8 cellular contexts compared by ENCODE assay signal in the genomic region with DNA sequence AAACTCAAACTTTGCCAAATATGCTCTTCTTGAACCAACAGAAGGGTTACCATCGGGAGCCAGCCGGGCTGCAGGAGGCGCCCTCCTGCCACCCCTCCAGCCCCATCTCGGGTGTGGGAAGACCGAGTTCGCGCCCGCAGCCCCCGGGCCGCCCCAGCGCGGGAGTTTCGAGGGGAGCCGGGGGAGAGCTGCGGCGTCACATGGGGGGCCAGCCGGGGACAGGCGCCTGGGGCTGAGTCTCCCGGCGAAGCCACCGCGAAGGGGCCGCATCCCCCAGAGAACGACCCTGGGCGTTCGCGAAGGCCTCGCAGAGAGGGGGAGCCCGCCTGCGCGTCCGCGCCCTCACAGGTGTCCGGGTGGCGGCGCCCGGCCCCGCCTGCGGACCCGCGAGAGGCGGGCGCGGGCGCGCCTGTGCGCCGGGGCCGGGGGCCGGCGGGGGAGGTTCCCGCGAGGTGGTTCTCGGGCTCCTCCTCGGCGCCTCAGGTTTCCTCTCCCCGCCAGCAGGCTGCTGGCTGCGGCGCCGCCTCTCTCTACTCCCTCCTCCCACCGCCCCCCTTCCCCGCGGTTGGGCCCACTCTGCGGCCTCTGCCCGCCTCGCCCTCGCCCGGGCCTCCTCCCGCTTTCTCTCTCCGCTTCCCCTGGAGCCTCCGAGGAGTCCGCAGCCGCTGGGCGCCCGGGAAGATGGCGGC.
DNase-seq lines count a peak whose midpoint lies in the region; ATAC-seq lines count a peak whose summit lies in the region.

A gene with protein sequence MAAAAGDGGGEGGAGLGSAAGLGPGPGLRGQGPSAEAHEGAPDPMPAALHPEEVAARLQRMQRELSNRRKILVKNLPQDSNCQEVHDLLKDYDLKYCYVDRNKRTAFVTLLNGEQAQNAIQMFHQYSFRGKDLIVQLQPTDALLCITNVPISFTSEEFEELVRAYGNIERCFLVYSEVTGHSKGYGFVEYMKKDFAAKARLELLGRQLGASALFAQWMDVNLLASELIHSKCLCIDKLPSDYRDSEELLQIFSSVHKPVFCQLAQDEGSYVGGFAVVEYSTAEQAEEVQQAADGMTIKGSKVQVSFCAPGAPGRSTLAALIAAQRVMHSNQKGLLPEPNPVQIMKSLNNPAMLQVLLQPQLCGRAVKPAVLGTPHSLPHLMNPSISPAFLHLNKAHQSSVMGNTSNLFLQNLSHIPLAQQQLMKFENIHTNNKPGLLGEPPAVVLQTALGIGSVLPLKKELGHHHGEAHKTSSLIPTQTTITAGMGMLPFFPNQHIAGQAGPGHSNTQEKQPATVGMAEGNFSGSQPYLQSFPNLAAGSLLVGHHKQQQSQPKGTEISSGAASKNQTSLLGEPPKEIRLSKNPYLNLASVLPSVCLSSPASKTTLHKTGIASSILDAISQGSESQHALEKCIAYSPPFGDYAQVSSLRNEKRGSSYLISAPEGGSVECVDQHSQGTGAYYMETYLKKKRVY (plus strand): TSS at position 584 of the 689 bp plus-strand sequence. CDS start 98 bp downstream, at position 682.

- DNase-seq in GM03348 (ENCODE audit: low spot score) (peak; percentile 82), NCI-H526 (lab: John Stamatoyannopoulos, UW) (peak; percentile 51 to 87), memory B cell (ENCODE audit: low spot score in 2 of 2) (peak; percentile 50 to 53)
- peak; percentile 81 for DNase-seq in activated CD8-positive, alpha-beta memory T cell treated with anti-CD3 and anti-CD28 coated beads for 24 hours
- peak; percentile 54 to 59 (median 54) for DNase-seq in effector memory CD8-positive, alpha-beta T cell
- peak; percentile 29 for DNase-seq in stimulated activated CD8-positive, alpha-beta memory T cell treated with anti-CD3 and anti-CD28 coated beads, Interleukin-15, amount 100 ng/mL, for 24 hours (ENCODE audit: low read depth)

- no peaks in the 10 kb centered on the region for H3K27me3 Mint-ChIP-seq in effector memory CD8-positive, alpha-beta T cell
- H3K27me3 Mint-ChIP-seq in memory B cell: no peaks in the 10 kb centered on the region

- peaks cover 7 to 20% of the 10 kb centered on the region in 2 donors for H3K4me1 Mint-ChIP-seq in effector memory CD8-positive, alpha-beta T cell (ENCODE audit: low read depth in 2 of 2)
- H3K4me1 Mint-ChIP-seq in memory B cell: peaks cover 17% of the 10 kb centered on the region

- peak within 1 kb of the TSS; percentile 78 to 82 for H3K27ac Mint-ChIP-seq in effector memory CD8-positive, alpha-beta T cell
- H3K27ac Mint-ChIP-seq in memory B cell: peak within 1 kb of the TSS; percentile 46

- H3K36me3 Mint-ChIP-seq in effector memory CD8-positive, alpha-beta T cell (ENCODE audit: insufficient read depth): peaks cover 8% of the 10 kb centered on the region
- H3K36me3 Mint-ChIP-seq in memory B cell: no peaks in the 10 kb centered on the region

- peak within 1 kb of the TSS; percentile 80 to 89 for H3K4me3 Mint-ChIP-seq in effector memory CD8-positive, alpha-beta T cell
- peak within 1 kb of the TSS; percentile 88 for H3K4me3 Mint-ChIP-seq in memory B cell

- ATAC-seq in HG02970 (IDR thresholded peaks at IDR 0.05; ENCODE audit: low FRiP score, unreplicated experiment) (peak; percentile 53), memory B cell (ENCODE audit: low read depth) (peak; percentile 75), HG03196 (IDR thresholded peaks at IDR 0.05; ENCODE audit: unreplicated experiment) (no peak)
- peak; percentile 86 for ATAC-seq in effector memory CD8-positive, alpha-beta T cell (replicated peaks)

- H3K9me3 Mint-ChIP-seq in effector memory CD8-positive, alpha-beta T cell: no peaks in the 10 kb centered on the region
- H3K9me3 Mint-ChIP-seq in memory B cell: no peaks in the 10 kb centered on the region

Comparison
In these comparisons a context has a peak if more than half of its experiments do, and no peak if none do; other contexts are left out.
1. DNase-seq: peak in every context shown above with its lines; median percentile 82 in GM03348; 81 in activated CD8-positive, alpha-beta memory T cell treated with anti-CD3 and anti-CD28 coated beads for 24 hours; 69 in NCI-H526; 54 in effector memory CD8-positive, alpha-beta T cell; 52 in memory B cell; 29 in stimulated activated CD8-positive, alpha-beta memory T cell treated with anti-CD3 and anti-CD28 coated beads, Interleukin-15, amount 100 ng/mL, for 24 hours.